8 cellular contexts compared by ENCODE assay signal in the genomic region with DNA sequence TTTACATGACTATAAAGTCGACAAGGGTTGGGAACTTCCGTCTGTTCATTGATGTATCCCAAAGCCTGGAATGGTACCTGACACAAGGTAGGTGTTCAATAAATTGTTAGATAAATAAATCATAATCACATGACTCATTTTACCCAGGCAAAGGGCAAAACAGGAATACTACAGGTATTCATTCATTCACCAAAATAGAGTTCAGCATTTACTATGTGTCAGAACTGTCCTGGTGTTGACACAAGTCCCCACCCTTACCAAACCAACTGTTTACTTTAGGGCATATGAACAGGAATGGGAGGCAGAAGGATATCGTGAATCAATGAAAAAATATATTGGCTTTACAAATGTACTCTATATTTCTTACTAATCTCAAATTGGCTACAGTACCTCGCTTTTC. TPM values are rescaled to one million over a fixed set of nuclear protein-coding genes. Genes with fewer than 3 reads are reported as not detected.
DNase-seq lines count a peak whose midpoint lies in the region; TF ChIP-seq lines count a peak whose summit lies in the region.

No MANE protein-coding gene starts in this region.

- H3K4me3 ChIP-seq in WI38 (ENCODE audit: low read depth, low read length), result peak overlapping the region; percentile 76
- H3K4me3 ChIP-seq in hepatocyte, result peak overlapping the region; percentile 71
- peak overlapping the region; percentile 98 for H3K4me3 ChIP-seq in smooth muscle cell

- H3K27ac ChIP-seq in hepatocyte (peak overlapping the region; percentile 87), smooth muscle cell (ENCODE audit: low read depth) (peak overlapping the region; percentile 44)

- peak overlapping the region; percentile 82 for H3K9ac ChIP-seq in smooth muscle cell (ENCODE audit: low read depth)

- no peak for TF ChIP-seq CTCF in WI38 (IDR thresholded peaks at IDR 0.05; ENCODE audit: low read depth, low read length)
- no peak for TF ChIP-seq CTCF in hepatocyte (IDR thresholded peaks at IDR 0.05; ENCODE audit: poor library complexity)
- no peak for TF ChIP-seq CTCF in smooth muscle cell (IDR thresholded peaks at IDR 0.05; ENCODE audit: borderline replicate concordance, insufficient read depth, poor library complexity, severe bottlenecking)

- WGBS in hepatocyte (ENCODE audit: low lambda C conversion rate, missing lambda C conversion rate), result 32% methylated on average over 4 of the region's 4 CpGs
- 41% methylated on average over 4 of the region's 4 CpGs for WGBS in smooth muscle cell (ENCODE audit: low lambda C conversion rate)

- H3K4me1 ChIP-seq in hepatocyte (ENCODE audit: insufficient read depth) (peaks cover 8% of the 10 kb centered on the region), smooth muscle cell (ENCODE audit: low read depth) (peaks cover 14% of the 10 kb centered on the region)

- no peaks in the 10 kb centered on the region for H3F3A ChIP-seq in smooth muscle cell (ENCODE audit: low read depth)

- no peaks in the 10 kb centered on the region for H3K9me3 ChIP-seq in hepatocyte (ENCODE audit: low read depth)
- H3K9me3 ChIP-seq in smooth muscle cell (replicated peaks; ENCODE audit: low read depth), result no peaks in the 10 kb centered on the region

- no peaks in the 10 kb centered on the region for H3K9me2 ChIP-seq in hepatocyte (replicated peaks; ENCODE audit: insufficient read depth)

- H3K79me2 ChIP-seq in hepatocyte, result peaks cover 25% of the 10 kb centered on the region
- H3K79me2 ChIP-seq in smooth muscle cell (ENCODE audit: low read depth), result peaks cover 33% of the 10 kb centered on the region

- peak; percentile 15 for DNase-seq in DMS153 treated with DMSO at 0.1 percent for 48 hours (lab: John Stamatoyannopoulos, UW; ENCODE audit: unreplicated experiment)
- DNase-seq in DMS153 (lab: John Stamatoyannopoulos, UW), result no peak
- DNase-seq in hepatocyte (ENCODE audit: low spot score), result peak; percentile 16
- DNase-seq in smooth muscle cell (lab: John Stamatoyannopoulos, UW; ENCODE audit: unreplicated experiment), result no peak
- no peak for DNase-seq in posterior vena cava (ENCODE audit: low spot score)
- no peak for DNase-seq in NCI-H2171 treated with DMSO at 0.1 percent for 48 hours (lab: John Stamatoyannopoulos, UW)
- DNase-seq in DMS79 (lab: John Stamatoyannopoulos, UW), result no peak

- H3K4me2 ChIP-seq in hepatocyte (peak overlapping the region; percentile 78), smooth muscle cell (peak overlapping the region; percentile 91)

- intact Hi-C loops in posterior vena cava (cut with DNase I), result no loop called here

- H3K36me3 ChIP-seq in hepatocyte (replicated peaks; ENCODE audit: insufficient read depth, low read depth) (no peaks in the 10 kb centered on the region), smooth muscle cell (ENCODE audit: low read depth) (no peaks in the 10 kb centered on the region)

- H3K27me3 ChIP-seq in hepatocyte, result no peaks in the 10 kb centered on the region
- H3K27me3 ChIP-seq in smooth muscle cell (ENCODE audit: low read depth), result no peaks in the 10 kb centered on the region

- H2AFZ ChIP-seq in hepatocyte, result peak overlapping the region; percentile 92
- H2AFZ ChIP-seq in smooth muscle cell (ENCODE audit: low read depth), result peak overlapping the region; percentile 99

- H4K20me1 ChIP-seq in hepatocyte (ENCODE audit: insufficient read depth, poor library complexity, severe bottlenecking) (no peaks in the 10 kb centered on the region), smooth muscle cell (ENCODE audit: low read depth) (peaks cover 19% of the 10 kb centered on the region)

RNA-seq across cellular contexts. Expression of gene YAE1, which starts 0.7 kb away (rescaled TPM):
- total RNA-seq in hepatocyte, result 33.9 and 36.3 TPM in 2 replicates
- polyA plus RNA-seq in hepatocyte, result 23.8 and 29.6 TPM in 2 replicates
- 19.6 and 28.3 TPM in 2 replicates for total RNA-seq in smooth muscle cell
- 29.1 and 32.5 TPM in 2 replicates for polyA plus RNA-seq in smooth muscle cell
- 10 to 100 TPM; 16.0 to 18.0 TPM for total RNA-seq in posterior vena cava

RNA-seq across cellular contexts. Expression of gene RALA, which starts 57.8 kb away (rescaled TPM):
- total RNA-seq in hepatocyte (25.4 and 25.5 TPM in 2 replicates), smooth muscle cell (19.5 TPM in 2 replicates), posterior vena cava (10 to 100 TPM; 22.1 to 23.7 TPM)
- polyA plus RNA-seq in hepatocyte (42.8 and 49.1 TPM in 2 replicates), smooth muscle cell (42.8 and 59.8 TPM in 2 replicates)

Comparison
In these comparisons a context has a peak if more than half of its experiments do, and no peak if none do; other contexts are left out.
1. DNase-seq: peak in DMS153 treated with DMSO at 0.1 percent for 48 hours (single experiment) and hepatocyte (single experiment); none in DMS153 (single experiment), smooth muscle cell (single experiment), posterior vena cava (single experiment), NCI-H2171 treated with DMSO at 0.1 percent for 48 hours (single experiment) and DMS79 (single experiment).
2. Peak in every context shown above with its lines, with median percentiles within 50 percentile points of each other: H3K4me3 ChIP-seq.